ENCODE assay signal across 8 cellular contexts in genomic region chr5:179818746-179819295, GRCh38. TPM values are rescaled to one million over a fixed set of nuclear protein-coding genes. Genes with fewer than 3 reads are reported as not detected.
DNase-seq lines count a peak whose midpoint lies in the region; ATAC-seq, FAIRE-seq and TF ChIP-seq lines count a peak whose summit lies in the region.

No MANE protein-coding gene starts in this region.

- no peak for TF ChIP-seq CTCF in activated CD8-positive, alpha-beta T cell treated with anti-CD3 and anti-CD28 coated beads for 36 hours (IDR thresholded peaks at IDR 0.05)
- TF ChIP-seq CTCF in lung (IDR thresholded peaks at IDR 0.05; ENCODE audit: control extremely low read depth, extremely low read depth), result no peak

- H3K4me3 ChIP-seq in duodenal mucosa (ENCODE audit: low read depth in 1 of 2, low read length in 2 of 2) (peak overlapping the region; percentile 63 to 71), lung (peak overlapping the region; percentile 27)

- POLR2A ChIA-PET in activated CD8-positive, alpha-beta T cell treated with anti-CD3 and anti-CD28 coated beads for 36 hours (lab: Charles Lee), result interaction anchor here (1.0 to 4.1 kb wide), 5 partner anchors 10 to 198 kb away, joined by 3 to 25 read pairs (median 4); partner anchors contain the start of gene MGAT4B

- H3K27ac Mint-ChIP-seq in activated CD8-positive, alpha-beta T cell treated with anti-CD3 and anti-CD28 coated beads for 36 hours, result peak overlapping the region; percentile 83

- H3K27me3 Mint-ChIP-seq in activated CD8-positive, alpha-beta T cell treated with anti-CD3 and anti-CD28 coated beads for 36 hours, result no peaks in the 10 kb centered on the region

- H3K4me1 ChIP-seq in duodenal mucosa (ENCODE audit: control insufficient read depth in 1 of 2, insufficient read depth in 2 of 2, low read length in 2 of 2) (peaks cover 36 to 52% of the 10 kb centered on the region in 2 donors), lung (ENCODE audit: control insufficient read depth in 2 of 2, insufficient read depth in 2 of 2, low read length in 2 of 2) (peaks cover 5 to 41% of the 10 kb centered on the region in 2 donors)

- peak overlapping the region; percentile 70 to 79 for H3K9ac ChIP-seq in duodenal mucosa (ENCODE audit: low read depth in 1 of 2, low read length in 2 of 2)

- H3K27ac ChIP-seq in duodenal mucosa (ENCODE audit: low read depth, low read length), result peak overlapping the region; percentile 99
- peak overlapping the region; percentile 91 to 95 for H3K27ac ChIP-seq in lung (ENCODE audit: low read depth in 1 of 2, low read length in 1 of 2)

- DNase-seq in 8988T, result peak; percentile 96
- peak; percentile 81 for DNase-seq in GM18507 (ENCODE audit: extremely low spot score, insufficient read length, low read depth)
- DNase-seq in NCI-H2227 (lab: John Stamatoyannopoulos, UW; ENCODE audit: unreplicated experiment), result peak; percentile 68
- peak; percentile 96 for DNase-seq in activated CD8-positive, alpha-beta T cell treated with anti-CD3 and anti-CD28 coated beads for 36 hours
- peak; percentile 95 for DNase-seq in lung (ENCODE audit: low spot score)
- DNase-seq in stimulated activated CD4-positive, alpha-beta T cell treated with anti-CD3 and anti-CD28 coated beads, TNF-alpha, amount 100 ng/mL, for 24 hours (ENCODE audit: low read depth in 3 of 3), result peak; percentile 60 to 81 (median 65)

- peak; percentile 98 for FAIRE-seq in GM18507 (lab: Jason Lieb, UNC)

- intact Hi-C loops in activated CD8-positive, alpha-beta T cell treated with anti-CD3 and anti-CD28 coated beads for 36 hours (cut with micrococcal nuclease), result no loop called here

- H3K9me3 ChIP-seq in duodenal mucosa (ENCODE audit: control insufficient read depth in 1 of 2, low read length in 2 of 2) (no peaks in the 10 kb centered on the region), lung (ENCODE audit: control insufficient read depth in 2 of 2, insufficient read depth in 1 of 2, low read length in 1 of 2) (no peaks in the 10 kb centered on the region)

- H3K9me3 Mint-ChIP-seq in activated CD8-positive, alpha-beta T cell treated with anti-CD3 and anti-CD28 coated beads for 36 hours, result no peaks in the 10 kb centered on the region

- peaks cover 23% of the 10 kb centered on the region for H3K36me3 Mint-ChIP-seq in activated CD8-positive, alpha-beta T cell treated with anti-CD3 and anti-CD28 coated beads for 36 hours (ENCODE audit: low read depth)

- peaks cover 39% of the 10 kb centered on the region for H3K4me1 Mint-ChIP-seq in activated CD8-positive, alpha-beta T cell treated with anti-CD3 and anti-CD28 coated beads for 36 hours (ENCODE audit: low read depth)

- 1% methylated on average over 27 to 35 of the region's 35 CpGs for WGBS in lung, 2 donors

- ATAC-seq in HG02943 (IDR thresholded peaks at IDR 0.05; ENCODE audit: low read depth, unreplicated experiment) (peak; percentile 60), lung (ENCODE audit: insufficient read depth, low FRiP score) (peak; percentile 50)
- peak; percentile 71 for ATAC-seq in activated CD8-positive, alpha-beta T cell treated with anti-CD3 and anti-CD28 coated beads for 36 hours

- H3K36me3 ChIP-seq in duodenal mucosa (ENCODE audit: control insufficient read depth in 1 of 2, insufficient read depth in 2 of 2, low read length in 2 of 2) (peaks cover 14 to 15% of the 10 kb centered on the region in 2 donors), lung (ENCODE audit: control insufficient read depth in 2 of 2, insufficient read depth in 2 of 2, low read length in 2 of 2) (peaks cover 0 to 21% of the 10 kb centered on the region in 2 donors)

- peak overlapping the region; percentile 78 for H3K4me3 Mint-ChIP-seq in activated CD8-positive, alpha-beta T cell treated with anti-CD3 and anti-CD28 coated beads for 36 hours

- H3K27me3 ChIP-seq in duodenal mucosa (ENCODE audit: control insufficient read depth in 1 of 2, insufficient read depth in 2 of 2, low read length in 2 of 2) (no peaks in the 10 kb centered on the region), lung (ENCODE audit: control insufficient read depth, insufficient read depth) (no peaks in the 10 kb centered on the region)

- CTCF ChIA-PET in activated CD8-positive, alpha-beta T cell treated with anti-CD3 and anti-CD28 coated beads for 36 hours (lab: Charles Lee), result interaction anchor here (1.7 to 2.6 kb wide), 2 partner anchors 17 to 56 kb away, joined by 3 to 9 read pairs; no protein-coding TSS in a partner anchor

RNA-seq across cellular contexts. Expression of gene SQSTM1, which starts 1.9 kb away (rescaled TPM):
- 100 to 1,000 TPM; 105 to 123 TPM for total RNA-seq in activated CD8-positive, alpha-beta T cell treated with anti-CD3 and anti-CD28 coated beads for 36 hours
- total RNA-seq in lung, result 100 to 1,000 TPM; 350 to 568 TPM
- 100 to 1,000 TPM; 298 to 394 TPM for polyA plus RNA-seq in lung

RNA-seq across cellular contexts. Expression of gene MGAT4B, which starts 12.2 kb away (rescaled TPM):
- total RNA-seq in activated CD8-positive, alpha-beta T cell treated with anti-CD3 and anti-CD28 coated beads for 36 hours, result 10 to 100 TPM; 62.8 to 65.9 TPM
- total RNA-seq in lung, result 100 to 1,000 TPM in 1 of 2 donors, 10 to 100 TPM in 1; 73.2 to 154 TPM
- polyA plus RNA-seq in lung, result 10 to 100 TPM; 65.0 to 91.7 TPM

RNA-seq across cellular contexts. Expression of gene LTC4S, which starts 25.0 kb away (rescaled TPM):
- 1 to 10 TPM in 1 of 2 experiments, not detected in 1; 1.3 TPM for total RNA-seq in activated CD8-positive, alpha-beta T cell treated with anti-CD3 and anti-CD28 coated beads for 36 hours
- 10 to 100 TPM in 1 of 2 donors, 1 to 10 TPM in 1; 4.0 to 25.3 TPM for total RNA-seq in lung
- polyA plus RNA-seq in lung, result 10 to 100 TPM in 1 of 2 donors, 1 to 10 TPM in 1; 4.3 to 12.3 TPM

RNA-seq across cellular contexts. Expression of gene MRNIP, which starts 39.8 kb away (rescaled TPM):
- total RNA-seq in activated CD8-positive, alpha-beta T cell treated with anti-CD3 and anti-CD28 coated beads for 36 hours, result 10 to 100 TPM; 19.8 to 21.5 TPM
- 10 to 100 TPM; 29.5 to 51.0 TPM for total RNA-seq in lung
- polyA plus RNA-seq in lung, result 10 to 100 TPM; 15.4 to 41.2 TPM

Comparison
In these comparisons a context has a peak if more than half of its experiments do, and no peak if none do; other contexts are left out.
1. Peak in every context shown above with its lines: DNase-seq, ATAC-seq, H3K4me3 ChIP-seq and H3K27ac ChIP-seq.